ENCODE assay signal across 20 cellular contexts in the genomic region with DNA sequence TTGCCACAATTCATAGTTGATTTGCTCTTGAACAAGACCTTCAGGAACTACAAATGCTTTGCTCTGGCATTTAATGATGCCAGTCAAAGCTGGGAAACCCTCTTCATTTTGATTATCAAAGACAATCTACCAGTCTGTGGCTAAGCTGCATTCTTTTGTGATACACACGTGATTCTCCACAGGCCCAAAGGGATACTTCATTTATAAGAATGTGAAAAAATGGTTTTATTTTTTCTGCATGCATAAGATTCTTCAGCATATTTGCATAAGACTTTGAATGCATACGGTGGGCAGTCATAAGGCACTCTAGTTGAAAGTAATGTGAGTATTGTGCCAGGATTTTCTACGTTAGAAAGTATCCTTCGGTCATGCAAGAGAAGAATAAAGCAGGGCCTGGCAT. TPM values are rescaled to one million over a fixed set of nuclear protein-coding genes. Genes with fewer than 3 reads are reported as not detected.
DNase-seq lines count a peak whose midpoint lies in the region; FAIRE-seq and TF ChIP-seq lines count a peak whose summit lies in the region.
"Had no signal": no experiment of that assay in that cellular context is flagged by ENCODE, and none has a peak within 500 bp of the region (broad histone marks: within the 10 kb centered on the region; RNA-seq: fewer than 3 reads in every experiment).

No MANE protein-coding gene starts in this region.

- no peaks in the 10 kb centered on the region for H3K9me3 Mint-ChIP-seq in mesothelial cell of epicardium
- H3K9me3 Mint-ChIP-seq in CD8-positive, alpha-beta memory T cell = no peaks in the 10 kb centered on the region
- H3K9me3 Mint-ChIP-seq in activated CD4-positive, alpha-beta T cell treated with anti-CD3 and anti-CD28 coated beads, Interleukin-2, amount 10 ng/mL, durations not matched to agents 7 days and 5 days = no peaks in the 10 kb centered on the region

- H3K4me3 ChIP-seq in CD8-positive, alpha-beta memory T cell (ENCODE audit: low read length) = no peak overlapping the region
- H3K4me3 ChIP-seq: K562, SK-N-MC had no signal

- H3K36me3 ChIP-seq in CD8-positive, alpha-beta memory T cell (ENCODE audit: insufficient read depth, low read length) = no peaks in the 10 kb centered on the region

- no peak for TF ChIP-seq POLR2A in GM12892 (IDR thresholded peaks at IDR 0.05; ENCODE audit: low read depth, low read length)

- H3K4me1 Mint-ChIP-seq in mesothelial cell of epicardium = peaks cover 15% of the 10 kb centered on the region
- H3K4me1 Mint-ChIP-seq in CD8-positive, alpha-beta memory T cell = no peaks in the 10 kb centered on the region
- no peaks in the 10 kb centered on the region for H3K4me1 Mint-ChIP-seq in activated CD4-positive, alpha-beta T cell treated with anti-CD3 and anti-CD28 coated beads, Interleukin-2, amount 10 ng/mL, durations not matched to agents 7 days and 5 days

- no peaks in the 10 kb centered on the region for H3K9me3 ChIP-seq in CD8-positive, alpha-beta memory T cell (ENCODE audit: low read length)

- no peak overlapping the region for H3K27ac ChIP-seq in CD8-positive, alpha-beta memory T cell (ENCODE audit: low read depth, low read length)
- H3K27ac ChIP-seq: C4-2B, SK-N-MC had no signal

- H3K4me3 Mint-ChIP-seq in mesothelial cell of epicardium = no peak overlapping the region
- H3K4me3 Mint-ChIP-seq in CD8-positive, alpha-beta memory T cell = no peak overlapping the region
- no peak overlapping the region for H3K4me3 Mint-ChIP-seq in activated CD4-positive, alpha-beta T cell treated with anti-CD3 and anti-CD28 coated beads, Interleukin-2, amount 10 ng/mL, durations not matched to agents 7 days and 5 days

- H3K27ac Mint-ChIP-seq in mesothelial cell of epicardium = peak overlapping the region; percentile 82
- no peak overlapping the region for H3K27ac Mint-ChIP-seq in CD8-positive, alpha-beta memory T cell
- no peak overlapping the region for H3K27ac Mint-ChIP-seq in activated CD4-positive, alpha-beta T cell treated with anti-CD3 and anti-CD28 coated beads, Interleukin-2, amount 10 ng/mL, durations not matched to agents 7 days and 5 days

- H3K27me3 Mint-ChIP-seq in mesothelial cell of epicardium (ENCODE audit: low read depth) = no peaks in the 10 kb centered on the region
- peaks cover 3 to 24% of the 10 kb centered on the region in 2 donors for H3K27me3 Mint-ChIP-seq in CD8-positive, alpha-beta memory T cell
- peaks cover 3% of the 10 kb centered on the region for H3K27me3 Mint-ChIP-seq in activated CD4-positive, alpha-beta T cell treated with anti-CD3 and anti-CD28 coated beads, Interleukin-2, amount 10 ng/mL, durations not matched to agents 7 days and 5 days

- peak; percentile 21 for FAIRE-seq in GM12892 (lab: Jason Lieb, UNC)
- FAIRE-seq: A204.1, D721Med, K562 had no signal

- POLR2A ChIA-PET in CD8-positive, alpha-beta memory T cell (lab: Charles Lee) = no interaction called here
- POLR2A ChIA-PET in activated CD4-positive, alpha-beta T cell treated with anti-CD3 and anti-CD28 coated beads, Interleukin-2, amount 10 ng/mL, durations not matched to agents 7 days and 5 days (lab: Charles Lee) = no interaction called here

- H3K4me1 ChIP-seq in CD8-positive, alpha-beta memory T cell (ENCODE audit: insufficient read depth, low read length) = no peaks in the 10 kb centered on the region

- H3K27me3 ChIP-seq in CD8-positive, alpha-beta memory T cell (ENCODE audit: insufficient read depth, low read length, poor library complexity, severe bottlenecking) = no peaks in the 10 kb centered on the region

- DNase-seq in COLO829 (ENCODE audit: low spot score) (peak; percentile 38), GM12892 (ENCODE audit: insufficient read length) (no peak), dedifferentiated amniotic fluid mesenchymal stem cell (ENCODE audit: extremely low spot score) (peak; percentile 48), mesothelial cell of epicardium (ENCODE audit: low spot score in 2 of 2, unreplicated experiment in 2 of 2) (no peak), T-helper 2 cell (no peak), 8988T (no peak)
- no peak for DNase-seq in CD8-positive, alpha-beta memory T cell
- no peak for DNase-seq in activated CD4-positive, alpha-beta T cell treated with anti-CD3 and anti-CD28 coated beads, Interleukin-2, amount 10 ng/mL, durations not matched to agents 7 days and 5 days
- DNase-seq: DMS53, H7, MM.1S, NCI-H1048, NCI-H1930, NCI-H345, Right ventricle myocardium superior had no signal

- no peaks in the 10 kb centered on the region for H3K36me3 Mint-ChIP-seq in mesothelial cell of epicardium
- no peaks in the 10 kb centered on the region for H3K36me3 Mint-ChIP-seq in CD8-positive, alpha-beta memory T cell
- H3K36me3 Mint-ChIP-seq in activated CD4-positive, alpha-beta T cell treated with anti-CD3 and anti-CD28 coated beads, Interleukin-2, amount 10 ng/mL, durations not matched to agents 7 days and 5 days (ENCODE audit: low read depth) = no peaks in the 10 kb centered on the region

- no peak for TF ChIP-seq CTCF in mesothelial cell of epicardium (IDR thresholded peaks at IDR 0.05; ENCODE audit: unreplicated experiment)

- CTCF ChIA-PET in CD8-positive, alpha-beta memory T cell (lab: Charles Lee) = no interaction called here
- CTCF ChIA-PET in activated CD4-positive, alpha-beta T cell treated with anti-CD3 and anti-CD28 coated beads, Interleukin-2, amount 10 ng/mL, durations not matched to agents 7 days and 5 days (lab: Charles Lee) = no interaction called here

RNA-seq across cellular contexts. Expression of gene ARL5A, which starts 33.0 kb away (rescaled TPM):
- 55.2 TPM for polyA plus RNA-seq in GM12892 (2012; ENCODE audit: missing spikeins)
- total RNA-seq in mesothelial cell of epicardium = 52.9 to 62.2 TPM (median 58.7 TPM) in 3 replicates
- total RNA-seq in CD8-positive, alpha-beta memory T cell = 10 to 100 TPM; 58.4 to 67.6 TPM
- 73.8 TPM for polyA plus RNA-seq in CD8-positive, alpha-beta memory T cell
- 10 to 100 TPM; 47.4 to 49.0 TPM for total RNA-seq in activated CD4-positive, alpha-beta T cell treated with anti-CD3 and anti-CD28 coated beads, Interleukin-2, amount 10 ng/mL, durations not matched to agents 7 days and 5 days

Comparison
In these comparisons a context has a peak if more than half of its experiments do, and no peak if none do; other contexts are left out.
1. DNase-seq: peak in COLO829 (single experiment) and dedifferentiated amniotic fluid mesenchymal stem cell (single experiment); none in GM12892 (single experiment), mesothelial cell of epicardium (0 of 2), CD8-positive, alpha-beta memory T cell (0 of 5), T-helper 2 cell (0 of 5), activated CD4-positive, alpha-beta T cell treated with anti-CD3 and anti-CD28 coated beads, Interleukin-2, amount 10 ng/mL, durations not matched to agents 7 days and 5 days (single experiment) and 8988T (single experiment).